In the genomic region with DNA sequence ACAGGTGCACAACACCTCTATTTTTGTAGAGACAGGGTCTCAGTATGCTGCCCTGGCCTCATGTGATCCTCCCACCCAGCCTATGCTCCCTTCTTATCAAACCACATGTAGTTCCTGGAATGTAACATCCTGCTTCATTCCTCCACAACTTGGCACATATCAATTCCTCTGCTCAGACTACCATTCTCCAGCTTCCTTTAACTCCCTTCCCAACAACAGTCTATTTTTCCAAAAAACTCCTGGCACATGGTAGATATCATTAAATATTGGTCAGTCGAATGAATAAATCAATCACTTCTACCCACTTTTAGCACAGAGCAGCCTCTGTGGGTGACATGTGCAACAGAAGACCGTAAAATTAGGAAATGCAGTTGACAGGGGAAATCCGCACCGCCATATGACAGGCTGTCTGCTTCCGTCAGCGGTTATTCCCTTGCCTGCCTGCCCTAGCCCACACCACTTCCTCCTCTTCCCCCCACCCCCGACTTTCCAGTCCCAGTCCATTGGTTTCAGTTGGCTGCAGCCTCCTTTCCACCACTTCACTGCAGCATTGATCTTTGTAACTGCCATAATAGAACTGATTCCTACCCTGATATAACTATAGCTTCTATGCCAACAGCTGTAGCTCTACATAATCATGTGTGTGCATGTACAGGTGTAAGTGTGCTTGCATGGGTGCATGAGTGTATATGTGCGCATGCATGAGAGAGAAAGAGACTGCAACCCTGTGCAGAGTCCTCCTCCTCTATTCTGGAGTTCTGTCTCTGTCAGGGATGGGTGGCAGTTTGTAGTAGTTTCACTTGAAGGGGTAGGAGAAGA, we compare ENCODE assay signal across 8 cellular contexts. TPM values are rescaled to one million over a fixed set of nuclear protein-coding genes. Genes with fewer than 3 reads are reported as not detected.
DNase-seq lines count a peak whose midpoint lies in the region; ATAC-seq and TF ChIP-seq lines count a peak whose summit lies in the region.

No MANE protein-coding gene starts in this region.

- H3K27me3 Mint-ChIP-seq in osteocyte (ENCODE audit: unreplicated experiment), result peaks cover 7% of the 10 kb centered on the region

- peaks cover 35% of the 10 kb centered on the region for H3K4me1 ChIP-seq in OCI-LY3 (ENCODE audit: low read length)

- H3K4me1 Mint-ChIP-seq in osteocyte (ENCODE audit: unreplicated experiment), result no peaks in the 10 kb centered on the region

- no peaks in the 10 kb centered on the region for H3K36me3 ChIP-seq in OCI-LY3 (replicated peaks; ENCODE audit: low read depth, low read length)

- no peak overlapping the region for H3K4me3 Mint-ChIP-seq in osteocyte (ENCODE audit: unreplicated experiment)

- no peaks in the 10 kb centered on the region for H4K20me1 ChIP-seq in OCI-LY3 (ENCODE audit: insufficient read depth, low read length)

- peak overlapping the region; percentile 93 for H2AFZ ChIP-seq in OCI-LY3 (ENCODE audit: low read depth, low read length)

- no peaks in the 10 kb centered on the region for H3K27me3 ChIP-seq in OCI-LY3 (ENCODE audit: low read depth, low read length)

- no peaks in the 10 kb centered on the region for H3K79me2 ChIP-seq in OCI-LY3 (ENCODE audit: low read length)

- peak overlapping the region; percentile 65 for H3K4me3 ChIP-seq in OCI-LY3 (ENCODE audit: low read length)

- H3K27ac Mint-ChIP-seq in osteocyte (ENCODE audit: unreplicated experiment), result no peak overlapping the region

- TF ChIP-seq CTCF in OCI-LY3 (IDR thresholded peaks at IDR 0.05; ENCODE audit: low read depth, low read length) (no peak), osteocyte (IDR thresholded peaks at IDR 0.05) (no peak)

- H3K9ac ChIP-seq in OCI-LY3 (ENCODE audit: low read length), result peak overlapping the region; percentile 34; the same call in 1 of the 2 replicates

- H3K9me3 ChIP-seq in OCI-LY3 (ENCODE audit: insufficient read depth, low read length), result no peaks in the 10 kb centered on the region

- no peaks in the 10 kb centered on the region for H3K36me3 Mint-ChIP-seq in osteocyte (ENCODE audit: unreplicated experiment)

- H3K9me3 Mint-ChIP-seq in osteocyte (ENCODE audit: unreplicated experiment), result no peaks in the 10 kb centered on the region

- peak overlapping the region; percentile 96 for H3K4me2 ChIP-seq in OCI-LY3 (ENCODE audit: low read length)

- ATAC-seq in GM19351 (IDR thresholded peaks at IDR 0.05; ENCODE audit: unreplicated experiment) (peak; percentile 56), GM18861 (IDR thresholded peaks at IDR 0.05; ENCODE audit: unreplicated experiment) (no peak)

- DNase-seq in activated T-helper 1 cell treated with Interleukin-2 at 50 U/mL for 16 hours (ENCODE audit: low read depth) (peak; percentile 47), hypothalamus (lab: John Stamatoyannopoulos, UW) (peak in 31 of 51 donors; percentile 2 to 40 (median 13)), osteocyte (ENCODE audit: extremely low spot score, unreplicated experiment) (no peak), NCI-H1417 treated with DMSO at 0.1 percent for 48 hours (lab: John Stamatoyannopoulos, UW) (no peak)
- DNase-seq in stimulated activated CD4-positive, alpha-beta T cell treated with anti-CD3 and anti-CD28 coated beads, Interleukin-2, amount 100 ng/mL, for 48 hours, result peak; percentile 56 to 57

- H3K27ac ChIP-seq in OCI-LY3 (ENCODE audit: low read length), result peak overlapping the region; percentile 57

RNA-seq across cellular contexts. Expression of gene AKR1A1, which starts 6.8 kb away (rescaled TPM):
- total RNA-seq in osteocyte, result 175 TPM in 2 replicates

RNA-seq across cellular contexts. Expression of gene PRDX1, which starts 22.1 kb away (rescaled TPM):
- total RNA-seq in osteocyte, result 291 and 292 TPM in 2 replicates

RNA-seq across cellular contexts. Expression of gene NASP, which starts 40.0 kb away (rescaled TPM):
- 71.2 and 72.5 TPM in 2 replicates for total RNA-seq in osteocyte

RNA-seq across cellular contexts. Expression of gene MMACHC, which starts 43.7 kb away (rescaled TPM):
- 6.7 and 6.9 TPM in 2 replicates for total RNA-seq in osteocyte

RNA-seq across cellular contexts. Expression of gene CCDC163, which starts 43.9 kb away (rescaled TPM):
- 1.6 and 1.8 TPM in 2 replicates for total RNA-seq in osteocyte

Comparison
In these comparisons a context has a peak if more than half of its experiments do, and no peak if none do; other contexts are left out.
1. DNase-seq: peak in activated T-helper 1 cell treated with Interleukin-2 at 50 U/mL for 16 hours (single experiment), hypothalamus (31 of 51) and stimulated activated CD4-positive, alpha-beta T cell treated with anti-CD3 and anti-CD28 coated beads, Interleukin-2, amount 100 ng/mL, for 48 hours (2 of 2); none in osteocyte (single experiment) and NCI-H1417 treated with DMSO at 0.1 percent for 48 hours (single experiment).